9 cellular contexts compared by ENCODE assay signal in genomic region chr2:25273985-25274550, GRCh38.
DNase-seq lines count a peak whose midpoint lies in the region; ATAC-seq, FAIRE-seq and TF ChIP-seq lines count a peak whose summit lies in the region.
"Had no signal": no experiment of that assay in that cellular context is flagged by ENCODE, and none has a peak within 500 bp of the region (broad histone marks: within the 10 kb centered on the region; RNA-seq: fewer than 3 reads in every experiment).

No MANE protein-coding gene starts in this region.

- no peaks in the 10 kb centered on the region for H3K9me3 ChIP-seq in gastroesophageal sphincter

- peak; percentile 14 for ATAC-seq in activated CD8-positive, alpha-beta T cell treated with anti-CD3 and anti-CD28 coated beads, Interleukin-2, amount 10 ng/mL, durations not matched to agents 7 days and 5 days
- no peak for ATAC-seq in gastroesophageal sphincter
- no peak for ATAC-seq in stimulated activated effector memory CD8-positive, alpha-beta T cell treated with anti-CD3 and anti-CD28 coated beads, Interleukin-12 subunit alpha, Interleukin-12 subunit beta, amount 100 ng/mL, for 72 hours
- ATAC-seq in GM19455 (IDR thresholded peaks at IDR 0.05; ENCODE audit: unreplicated experiment) = no peak
- no peak for ATAC-seq in HG03469 (IDR thresholded peaks at IDR 0.05; ENCODE audit: unreplicated experiment)
- no peak for ATAC-seq in HG03342 (IDR thresholded peaks at IDR 0.05; ENCODE audit: unreplicated experiment)

- POLR2A ChIA-PET in activated CD8-positive, alpha-beta T cell treated with anti-CD3 and anti-CD28 coated beads, Interleukin-2, amount 10 ng/mL, durations not matched to agents 7 days and 5 days (lab: Charles Lee) = interaction anchor here (0.6 to 3.1 kb wide), 12 partner anchors 12 to 279 kb away, joined by 3 to 31 read pairs (median 6); no protein-coding TSS in a partner anchor

- peak overlapping the region; percentile 96 for H3K27ac Mint-ChIP-seq in activated CD8-positive, alpha-beta T cell treated with anti-CD3 and anti-CD28 coated beads, Interleukin-2, amount 10 ng/mL, durations not matched to agents 7 days and 5 days
- H3K27ac Mint-ChIP-seq in stimulated activated effector memory CD8-positive, alpha-beta T cell treated with anti-CD3 and anti-CD28 coated beads, Interleukin-12 subunit alpha, Interleukin-12 subunit beta, amount 100 ng/mL, for 72 hours = peak overlapping the region; percentile 93

- H3K36me3 Mint-ChIP-seq in activated CD8-positive, alpha-beta T cell treated with anti-CD3 and anti-CD28 coated beads, Interleukin-2, amount 10 ng/mL, durations not matched to agents 7 days and 5 days (ENCODE audit: low read depth) = peaks cover 67% of the 10 kb centered on the region
- H3K36me3 Mint-ChIP-seq in stimulated activated effector memory CD8-positive, alpha-beta T cell treated with anti-CD3 and anti-CD28 coated beads, Interleukin-12 subunit alpha, Interleukin-12 subunit beta, amount 100 ng/mL, for 72 hours = peaks cover 92% of the 10 kb centered on the region

- peak overlapping the region in 3 of 4 donors; percentile 33 to 86 (median 84) for H3K27ac ChIP-seq in gastroesophageal sphincter

- no peak for TF ChIP-seq POLR2A in gastroesophageal sphincter (IDR thresholded peaks at IDR 0.05)

- H3K27me3 ChIP-seq in gastroesophageal sphincter = no peaks in the 10 kb centered on the region

- peaks cover 0 to 62% of the 10 kb centered on the region in 2 donors for H3K36me3 ChIP-seq in gastroesophageal sphincter

- no peak for DNase-seq in GM18507 (ENCODE audit: extremely low spot score, insufficient read length, low read depth)
- DNase-seq in activated CD8-positive, alpha-beta T cell treated with anti-CD3 and anti-CD28 coated beads, Interleukin-2, amount 10 ng/mL, durations not matched to agents 7 days and 5 days = peak; percentile 45
- DNase-seq in stimulated activated effector memory CD8-positive, alpha-beta T cell treated with anti-CD3 and anti-CD28 coated beads, Interleukin-12 subunit alpha, Interleukin-12 subunit beta, amount 100 ng/mL, for 72 hours (ENCODE audit: low spot score in 2 of 2) = no peak
- DNase-seq: MM.1S had no signal

- H3K9me3 Mint-ChIP-seq in activated CD8-positive, alpha-beta T cell treated with anti-CD3 and anti-CD28 coated beads, Interleukin-2, amount 10 ng/mL, durations not matched to agents 7 days and 5 days (ENCODE audit: insufficient read depth) = no peaks in the 10 kb centered on the region
- no peaks in the 10 kb centered on the region for H3K9me3 Mint-ChIP-seq in stimulated activated effector memory CD8-positive, alpha-beta T cell treated with anti-CD3 and anti-CD28 coated beads, Interleukin-12 subunit alpha, Interleukin-12 subunit beta, amount 100 ng/mL, for 72 hours

- no peaks in the 10 kb centered on the region for H3K27me3 Mint-ChIP-seq in activated CD8-positive, alpha-beta T cell treated with anti-CD3 and anti-CD28 coated beads, Interleukin-2, amount 10 ng/mL, durations not matched to agents 7 days and 5 days (ENCODE audit: low read depth)

- CTCF ChIA-PET in activated CD8-positive, alpha-beta T cell treated with anti-CD3 and anti-CD28 coated beads, Interleukin-2, amount 10 ng/mL, durations not matched to agents 7 days and 5 days (lab: Charles Lee) = interaction anchor here (0.9 to 2.5 kb wide), 16 partner anchors 9 to 293 kb away, joined by 3 to 15 read pairs (median 6); no protein-coding TSS in a partner anchor

- whole genome bisulfite sequencing in gastroesophageal sphincter (ENCODE audit: low coverage in 1 of 2), 2 donors = 53 to 73% methylated on average over 3 to 4 of the region's 5 CpGs

- H3K4me1 ChIP-seq in gastroesophageal sphincter = peaks cover 0 to 62% (median 26%) of the 10 kb centered on the region in 3 donors

- peak; percentile 9 for FAIRE-seq in GM18507 (lab: Jason Lieb, UNC)
- FAIRE-seq: islet of Langerhans had no signal

- peaks cover 60% of the 10 kb centered on the region for H3K4me1 Mint-ChIP-seq in activated CD8-positive, alpha-beta T cell treated with anti-CD3 and anti-CD28 coated beads, Interleukin-2, amount 10 ng/mL, durations not matched to agents 7 days and 5 days (ENCODE audit: low read depth)
- H3K4me1 Mint-ChIP-seq in stimulated activated effector memory CD8-positive, alpha-beta T cell treated with anti-CD3 and anti-CD28 coated beads, Interleukin-12 subunit alpha, Interleukin-12 subunit beta, amount 100 ng/mL, for 72 hours = peaks cover 61% of the 10 kb centered on the region

- no peak for TF ChIP-seq EP300 in gastroesophageal sphincter (IDR thresholded peaks at IDR 0.05)

- no peak for TF ChIP-seq CTCF in gastroesophageal sphincter (IDR thresholded peaks at IDR 0.05)

- no peak overlapping the region for H3K4me3 ChIP-seq in gastroesophageal sphincter

- H3K4me3 Mint-ChIP-seq in activated CD8-positive, alpha-beta T cell treated with anti-CD3 and anti-CD28 coated beads, Interleukin-2, amount 10 ng/mL, durations not matched to agents 7 days and 5 days = peak overlapping the region; percentile 54
- peak overlapping the region; percentile 61 for H3K4me3 Mint-ChIP-seq in stimulated activated effector memory CD8-positive, alpha-beta T cell treated with anti-CD3 and anti-CD28 coated beads, Interleukin-12 subunit alpha, Interleukin-12 subunit beta, amount 100 ng/mL, for 72 hours
